In genomic region chr3:157662171-157662570, GRCh38 we compare ENCODE assay signal across 5 cellular contexts.
"Had no signal": no experiment of that assay in that cellular context is flagged by ENCODE, and none has a peak within 500 bp of the region (broad histone marks: within the 10 kb centered on the region; RNA-seq: fewer than 3 reads in every experiment).

No MANE protein-coding gene starts in this region.

- DNase-seq: H9, HCEC 1CT, KBM-7 had no signal

- ATAC-seq: GM23338, HepG2 had no signal
